Comparison of ENCODE assay signal across 18 cellular contexts in genomic region chr3:35617370-35617769, GRCh38.
"Had no signal": no experiment of that assay in that cellular context is flagged by ENCODE, and none has a peak within 500 bp of the region (broad histone marks: within the 10 kb centered on the region; RNA-seq: fewer than 3 reads in every experiment).

No MANE protein-coding gene starts in this region.

- DNase-seq: activated CD4-positive, alpha-beta T cell treated with anti-CD3 and anti-CD28 coated beads, Interleukin-2, amount 50 U/mL, for 1 hour; activated CD4-positive, CD25-positive, alpha-beta regulatory T cell treated with anti-CD3 and anti-CD28 coated beads, Interleukin-2, amount 50 U/mL, for 72 hours; activated CD8-positive, alpha-beta memory T cell treated with anti-CD3 and anti-CD28 coated beads, Interleukin-2, amount 50 U/mL, for 4 hours; activated effector memory CD4-positive, alpha-beta T cell treated with Interleukin-2 at 50 U/mL for 16 hours; activated naive CD4-positive, alpha-beta T cell treated with anti-CD3 and anti-CD28 coated beads, Interleukin-2, amount 50 U/mL, for 16 hours; activated T-cell treated with anti-CD3 and anti-CD28 coated beads, Interleukin-2, amount 50 U/mL, for 48 hours; aorta; brain microvascular endothelial cell; central memory CD4-positive, alpha-beta T cell; gastrocnemius medialis; heart left ventricle; left ventricle myocardium superior; naive B cell; retina; spleen; stimulated activated CD4-positive, alpha-beta T cell treated with anti-CD3 and anti-CD28 coated beads, Interleukin-4, amount 100 ng/mL, for 4 hours; testis had no signal

- ATAC-seq: gastrocnemius medialis; heart left ventricle; left ventricle myocardium superior; stimulated activated memory B cell treated with anti-CD40 and anti-IgM and Interleukin-4, amounts not matched to agents 10 μg/mL and 1 μg/mL and 100 μg/mL, for 72 hours had no signal
